In genomic region chr9:73038613-73039012, GRCh38 we compare ENCODE assay signal across 1 cellular context.
TF ChIP-seq lines count a peak whose summit lies in the region.

No MANE protein-coding gene starts in this region.

TF ChIP-seq in SK-N-SH treated with all-trans-retinoic acid at 6 μM for 48 hours, 23 proteins besides CTCF, POLR2A, EP300 and RAD21 (continued from another document):
- no peak for TF ChIP-seq CSRNP3 (CRISPR knock-in tag; IDR thresholded peaks at IDR 0.05)
- no peak for TF ChIP-seq POU6F1 (CRISPR knock-in tag; IDR thresholded peaks at IDR 0.05; ENCODE audit: borderline replicate concordance, low read depth)
- TF ChIP-seq ZC3H10 (CRISPR knock-in tag; IDR thresholded peaks at IDR 0.05) = no peak
- TF ChIP-seq ZNF565 (CRISPR knock-in tag; conservative IDR thresholded peaks at IDR 0.05; ENCODE audit: low read depth) = no peak
- TF ChIP-seq RARB (CRISPR knock-in tag; IDR thresholded peaks at IDR 0.05) = no peak
- no peak for TF ChIP-seq ISL1 (CRISPR knock-in tag; IDR thresholded peaks at IDR 0.05)
- TF ChIP-seq TCF4 (CRISPR knock-in tag; IDR thresholded peaks at IDR 0.05; ENCODE audit: borderline replicate concordance) = no peak
TF ChIP-seq in SK-N-SH treated with all-trans-retinoic acid at 6 μM for 48 hours: peak in this region for 0.
